In the genomic region with DNA sequence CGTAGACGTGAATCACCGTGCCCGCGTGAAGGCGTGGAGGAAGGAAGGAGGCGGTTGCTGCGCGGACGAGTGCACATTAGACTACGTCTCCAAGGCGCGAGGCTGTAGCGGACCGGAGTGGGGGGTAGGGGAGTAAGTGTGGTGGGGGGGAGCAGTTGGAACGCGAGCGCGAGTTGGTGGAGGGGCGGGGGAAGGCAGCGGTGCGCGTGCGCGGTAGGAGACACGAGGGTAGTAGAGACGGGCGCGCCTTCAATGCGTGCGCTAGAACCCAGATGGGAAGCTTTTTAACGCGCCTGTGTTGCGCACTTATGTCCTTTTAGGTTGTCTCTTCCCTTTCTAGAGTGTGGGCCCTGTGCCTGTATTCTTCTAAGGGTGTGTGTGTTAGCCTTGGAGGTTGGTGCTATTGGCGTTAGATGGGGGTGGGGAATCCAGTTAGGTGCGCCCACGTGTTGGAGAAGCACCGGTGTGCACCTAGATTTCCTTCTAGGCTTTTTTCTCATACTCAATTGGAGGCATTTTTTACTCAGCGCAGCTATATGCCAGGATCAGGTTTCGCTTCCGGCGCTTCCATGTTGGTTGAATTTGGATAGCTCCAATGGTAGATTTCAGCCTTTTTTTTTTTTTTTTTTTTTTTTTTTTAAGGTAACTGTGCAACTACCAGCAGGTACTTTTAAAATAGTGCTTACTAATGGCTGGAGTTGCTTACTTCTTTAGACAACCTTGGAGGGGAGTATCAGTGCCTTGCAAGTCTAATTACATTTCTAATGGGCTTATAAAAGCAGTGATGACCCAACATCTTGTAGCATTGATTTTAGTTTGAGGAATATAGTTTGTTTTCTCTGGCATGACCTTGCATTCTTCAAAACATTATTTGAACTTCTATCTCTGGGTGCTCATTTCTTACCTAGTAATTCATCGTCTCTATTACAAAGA, we compare ENCODE assay signal across 8 cellular contexts. TPM values are rescaled to one million over a fixed set of nuclear protein-coding genes. Genes with fewer than 3 reads are reported as not detected.
DNase-seq lines count a peak whose midpoint lies in the region; ATAC-seq and TF ChIP-seq lines count a peak whose summit lies in the region.

No MANE protein-coding gene starts in this region.

- H3K9me3 Mint-ChIP-seq in nephron progenitor cell, result peaks cover 13% of the 10 kb centered on the region
- no peaks in the 10 kb centered on the region for H3K9me3 Mint-ChIP-seq in stimulated activated naive CD8-positive, alpha-beta T cell treated with anti-CD3 and anti-CD28 coated beads, Interleukin-15, Interleukin-2, amounts not matched to agents 100 ng/mL and 50 ng/mL, for 24 hours

- H3K4me1 Mint-ChIP-seq in nephron progenitor cell, result peaks cover 52% of the 10 kb centered on the region
- peaks cover 71% of the 10 kb centered on the region for H3K4me1 Mint-ChIP-seq in stimulated activated naive CD8-positive, alpha-beta T cell treated with anti-CD3 and anti-CD28 coated beads, Interleukin-15, Interleukin-2, amounts not matched to agents 100 ng/mL and 50 ng/mL, for 24 hours (ENCODE audit: low read depth)

- peak overlapping the region; percentile 97 for H3K4me3 Mint-ChIP-seq in nephron progenitor cell
- peak overlapping the region; percentile 91 for H3K4me3 Mint-ChIP-seq in stimulated activated naive CD8-positive, alpha-beta T cell treated with anti-CD3 and anti-CD28 coated beads, Interleukin-15, Interleukin-2, amounts not matched to agents 100 ng/mL and 50 ng/mL, for 24 hours

- peak overlapping the region; percentile 94 for H3K4me3 ChIP-seq in GM12864 (ENCODE audit: low read depth, low read length)
- H3K4me3 ChIP-seq in Jurkat, Clone E6-1 (ENCODE audit: low read length), result peak overlapping the region; percentile 99
- H3K4me3 ChIP-seq in fibroblast of the aortic adventitia (ENCODE audit: low read depth, low read length), result peak overlapping the region; percentile 100

- peaks cover 41% of the 10 kb centered on the region for H3K36me3 Mint-ChIP-seq in nephron progenitor cell (ENCODE audit: low read depth)
- peaks cover 57% of the 10 kb centered on the region for H3K36me3 Mint-ChIP-seq in stimulated activated naive CD8-positive, alpha-beta T cell treated with anti-CD3 and anti-CD28 coated beads, Interleukin-15, Interleukin-2, amounts not matched to agents 100 ng/mL and 50 ng/mL, for 24 hours (ENCODE audit: low read depth)

- no peaks in the 10 kb centered on the region for H3K27me3 Mint-ChIP-seq in nephron progenitor cell (ENCODE audit: low read depth, poor library complexity)
- no peaks in the 10 kb centered on the region for H3K27me3 Mint-ChIP-seq in stimulated activated naive CD8-positive, alpha-beta T cell treated with anti-CD3 and anti-CD28 coated beads, Interleukin-15, Interleukin-2, amounts not matched to agents 100 ng/mL and 50 ng/mL, for 24 hours

- peak overlapping the region; percentile 99 for H3K27ac Mint-ChIP-seq in nephron progenitor cell
- peak overlapping the region; percentile 95 for H3K27ac Mint-ChIP-seq in stimulated activated naive CD8-positive, alpha-beta T cell treated with anti-CD3 and anti-CD28 coated beads, Interleukin-15, Interleukin-2, amounts not matched to agents 100 ng/mL and 50 ng/mL, for 24 hours

- DNase-seq in GM12864 (ENCODE audit: low read depth), result peak; percentile 49
- DNase-seq in Jurkat, Clone E6-1 (ENCODE audit: low read depth, low spot score), result peak; percentile 75
- peak; percentile 89 for DNase-seq in RPMI8226
- DNase-seq in activated T-helper 9 cell treated with anti-CD3 and anti-CD28 coated beads, Interleukin-2, amount 50 U/mL, for 16 hours (ENCODE audit: low read depth), result peak; percentile 78
- DNase-seq in fibroblast of the aortic adventitia (ENCODE audit: low read depth), result peak; percentile 63
- peak; percentile 80 for DNase-seq in nephron progenitor cell

- TF ChIP-seq CTCF in GM12864 (IDR thresholded peaks at IDR 0.05; ENCODE audit: low read depth, low read length, missing control alignments) (no peak), fibroblast of the aortic adventitia (IDR thresholded peaks at IDR 0.05; ENCODE audit: insufficient read depth, low read length) (no peak), nephron progenitor cell (IDR thresholded peaks at IDR 0.05) (no peak)

- no peak for ATAC-seq in HG02798 (IDR thresholded peaks at IDR 0.05; ENCODE audit: poor library complexity, unreplicated experiment)

RNA-seq across cellular contexts. Expression of gene EIF4B, which starts 0.8 kb away (rescaled TPM):
- 272 TPM for polyA plus RNA-seq in Jurkat, Clone E6-1 (2012; ENCODE audit: insufficient read depth, insufficient read length)
- total RNA-seq in fibroblast of the aortic adventitia (ENCODE audit: low replicate concordance), result 1,016 and 1,876 TPM in 2 replicates

RNA-seq across cellular contexts. Expression of gene TNS2, which starts 42.8 kb away (rescaled TPM):
- polyA plus RNA-seq in Jurkat, Clone E6-1 (2012; ENCODE audit: insufficient read depth, insufficient read length), result 1.9 TPM
- total RNA-seq in fibroblast of the aortic adventitia (ENCODE audit: low replicate concordance), result 60.5 and 77.4 TPM in 2 replicates

RNA-seq across cellular contexts. Expression of gene KRT18, which starts 58.2 kb away (rescaled TPM):
- 12.9 TPM for polyA plus RNA-seq in Jurkat, Clone E6-1 (2012; ENCODE audit: insufficient read depth, insufficient read length)
- total RNA-seq in fibroblast of the aortic adventitia (ENCODE audit: low replicate concordance), result 26.8 and 188 TPM in 2 replicates
